In the genomic region with DNA sequence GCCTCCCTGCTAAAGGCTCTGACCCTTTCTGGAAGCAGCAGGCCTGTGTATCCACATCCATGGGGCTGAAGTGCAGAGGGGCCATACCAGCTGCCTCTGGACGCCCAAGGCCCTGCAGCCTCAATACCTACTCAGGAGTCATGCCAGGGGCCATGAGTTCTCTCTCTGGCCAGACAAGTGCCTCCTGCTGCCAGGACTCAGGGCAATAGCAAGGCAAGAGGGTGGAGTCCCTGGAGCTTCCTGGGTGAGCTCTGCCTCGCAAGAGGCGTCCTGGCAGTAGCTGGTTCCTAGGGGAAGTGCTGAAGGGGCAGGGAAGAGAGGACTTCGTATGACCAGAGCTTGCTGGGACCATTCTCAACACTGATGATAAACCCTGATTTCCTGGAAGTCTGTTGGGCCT, we compare ENCODE assay signal across 1 cellular context.
TF ChIP-seq lines count a peak whose summit lies in the region.

No MANE protein-coding gene starts in this region.

TF ChIP-seq in H1, 55 proteins besides CTCF, POLR2A, EP300 and RAD21:
- TF ChIP-seq KDM5A (IDR thresholded peaks at IDR 0.05; ENCODE audit: low read length) = no peak
